ENCODE assay signal across 8 cellular contexts in the genomic region with DNA sequence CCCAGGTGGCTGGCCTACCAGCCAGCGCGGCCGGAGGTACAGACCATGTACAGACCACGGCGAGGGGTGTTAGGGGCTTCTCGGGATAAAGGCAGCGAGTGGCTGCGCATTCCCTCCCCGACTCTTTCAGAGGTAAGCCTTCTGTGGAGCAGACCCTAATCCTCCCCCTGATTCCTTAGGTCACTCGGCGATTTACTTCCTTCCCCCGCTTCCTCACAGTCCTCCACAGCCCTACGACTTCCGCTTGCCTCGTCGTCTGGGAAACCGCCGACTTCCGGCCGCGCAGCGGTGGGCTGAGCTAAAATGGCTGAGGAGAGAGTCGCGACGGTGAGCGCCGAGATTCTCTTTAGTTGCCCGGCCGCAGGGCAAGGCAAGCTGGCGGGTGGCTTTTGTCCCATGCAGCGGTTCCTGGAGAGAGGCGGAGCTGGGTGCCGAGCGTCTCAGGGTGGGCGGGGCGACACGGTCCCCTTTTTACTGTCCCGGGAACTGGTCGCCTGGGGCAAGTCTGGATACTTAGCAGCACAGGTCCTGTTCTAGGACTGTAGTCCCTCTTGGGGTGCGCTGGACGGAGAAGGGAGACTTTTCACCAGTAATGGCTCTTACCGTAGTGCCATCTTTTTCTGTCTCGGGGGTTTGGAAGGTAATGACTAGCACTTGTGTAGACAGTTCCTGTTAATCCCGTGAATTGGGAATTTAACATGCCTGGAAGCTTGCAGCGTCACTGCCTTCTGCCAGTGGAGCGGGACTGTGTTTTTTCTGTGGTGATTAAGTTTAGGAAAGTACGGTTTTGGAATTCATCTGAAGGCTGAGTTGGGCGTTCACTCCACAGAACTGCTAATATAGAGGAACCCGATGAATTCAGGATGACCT.
DNase-seq lines count a peak whose midpoint lies in the region; ATAC-seq lines count a peak whose summit lies in the region.

A gene with protein sequence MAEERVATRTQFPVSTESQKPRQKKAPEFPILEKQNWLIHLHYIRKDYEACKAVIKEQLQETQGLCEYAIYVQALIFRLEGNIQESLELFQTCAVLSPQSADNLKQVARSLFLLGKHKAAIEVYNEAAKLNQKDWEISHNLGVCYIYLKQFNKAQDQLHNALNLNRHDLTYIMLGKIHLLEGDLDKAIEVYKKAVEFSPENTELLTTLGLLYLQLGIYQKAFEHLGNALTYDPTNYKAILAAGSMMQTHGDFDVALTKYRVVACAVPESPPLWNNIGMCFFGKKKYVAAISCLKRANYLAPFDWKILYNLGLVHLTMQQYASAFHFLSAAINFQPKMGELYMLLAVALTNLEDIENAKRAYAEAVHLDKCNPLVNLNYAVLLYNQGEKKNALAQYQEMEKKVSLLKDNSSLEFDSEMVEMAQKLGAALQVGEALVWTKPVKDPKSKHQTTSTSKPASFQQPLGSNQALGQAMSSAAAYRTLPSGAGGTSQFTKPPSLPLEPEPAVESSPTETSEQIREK (plus strand): TSS at position 283 of the 870 bp plus-strand sequence. CDS start 21 bp downstream, at position 304.
A gene with protein sequence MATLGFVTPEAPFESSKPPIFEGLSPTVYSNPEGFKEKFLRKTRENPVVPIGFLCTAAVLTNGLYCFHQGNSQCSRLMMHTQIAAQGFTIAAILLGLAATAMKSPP (minus strand): TSS at position 258 of the 870 bp plus-strand sequence. CDS start 9,808 bp downstream, outside the sequence.

- H3K27me3 ChIP-seq in layer of hippocampus (ENCODE audit: control insufficient read depth, insufficient read depth, low read length), result no peaks in the 10 kb centered on the region

- H3K27ac ChIP-seq in layer of hippocampus (ENCODE audit: low read depth, low read length), result peak within 1 kb of the TSS; percentile 90

- ATAC-seq in HG03159 (IDR thresholded peaks at IDR 0.05; ENCODE audit: unreplicated experiment), result peak; percentile 97

- DNase-seq in activated CD4-positive, CD25-positive, alpha-beta regulatory T cell treated with anti-CD3 and anti-CD28 coated beads, Interleukin-2, amount 50 U/mL, for 16 hours (ENCODE audit: low read depth, low spot score), result peak; percentile 73
- no peak for DNase-seq in activated CD4-positive, CD25-positive, alpha-beta regulatory T cell (lab: John Stamatoyannopoulos, UW)
- DNase-seq in T-helper 9 cell (peak; percentile 71), cerebellar cortex (ENCODE audit: low spot score) (peak; percentile 92), NCI-H2029 (lab: John Stamatoyannopoulos, UW) (no peak)
- DNase-seq in stimulated activated CD4-positive, alpha-beta T cell treated with anti-CD3 and anti-CD28 coated beads, Interleukin-2, amount 100 ng/mL, for 4 hours (ENCODE audit: low read depth), result peak; percentile 72

Comparison
In these comparisons a context has a peak if more than half of its experiments do, and no peak if none do; other contexts are left out.
1. DNase-seq: peak in activated CD4-positive, CD25-positive, alpha-beta regulatory T cell treated with anti-CD3 and anti-CD28 coated beads, Interleukin-2, amount 50 U/mL, for 16 hours (single experiment), T-helper 9 cell (single experiment), cerebellar cortex (single experiment) and stimulated activated CD4-positive, alpha-beta T cell treated with anti-CD3 and anti-CD28 coated beads, Interleukin-2, amount 100 ng/mL, for 4 hours (single experiment); none in activated CD4-positive, CD25-positive, alpha-beta regulatory T cell (0 of 4) and NCI-H2029 (single experiment).